In genomic region chr4:1035510-1035909, GRCh38 we compare ENCODE assay signal across 12 cellular contexts. TPM values are rescaled to one million over a fixed set of nuclear protein-coding genes. Genes with fewer than 3 reads are reported as not detected.
DNase-seq lines count a peak whose midpoint lies in the region; ATAC-seq, FAIRE-seq and TF ChIP-seq lines count a peak whose summit lies in the region.
"Had no signal": no experiment of that assay in that cellular context is flagged by ENCODE, and none has a peak within 500 bp of the region (broad histone marks: within the 10 kb centered on the region; RNA-seq: fewer than 3 reads in every experiment).

No MANE protein-coding gene starts in this region.

- H2BK15ac ChIP-seq in neuronal stem cell (ENCODE audit: low read length): peak overlapping the region; percentile 100

- no peak for FAIRE-seq in frontal cortex (lab: Jason Lieb, UNC)

- no peak overlapping the region for H2AFZ ChIP-seq in neuronal stem cell (ENCODE audit: low read length)

- no peak for TF ChIP-seq POLR2A in tibial nerve (IDR thresholded peaks at IDR 0.05)

- DNase-seq in SW480 (ENCODE audit: low spot score) (peak; percentile 75), frontal cortex (ENCODE audit: low spot score in 2 of 2) (peak; percentile 88 to 92), neuronal stem cell (ENCODE audit: low spot score) (no peak), tibial nerve (ENCODE audit: low spot score in 2 of 2) (peak in 1 of 2 donors; percentile 51), DMS79 (lab: John Stamatoyannopoulos, UW) (no peak), cerebellar cortex (ENCODE audit: low spot score) (no peak)
- DNase-seq: activated CD4-positive, alpha-beta T cell treated with anti-CD3 and anti-CD28 coated beads, Interleukin-2, amount 10 ng/mL, durations not matched to agents 24 days and 14 days; activated T-cell treated with anti-CD3 and anti-CD28 coated beads, Interleukin-2, amount 50 U/mL, for 48 hours; CD4-positive, CD25-positive, alpha-beta regulatory T cell; EL; SHP77 treated with DMSO at 0.1 percent for 48 hours had no signal

- H3K4me3 ChIP-seq in neuronal stem cell (ENCODE audit: low read length in 2 of 2) (no peak overlapping the region), tibial nerve (no peak overlapping the region)

- WGBS in neuronal stem cell (ENCODE audit: extremely low coverage in 2 of 2, insufficient read length in 2 of 2, insufficient replicate concordance in 1 of 2), 2 donors: no CpG with 5 or more reads among the region's 26 CpGs
- WGBS in tibial nerve, 2 donors: 40 to 48% methylated on average over 19 to 26 of the region's 26 CpGs

- no peak overlapping the region for H3K27ac ChIP-seq in neuronal stem cell (replicated peaks; ENCODE audit: low read length)
- peak overlapping the region in 2 of 4 donors; percentile 19 to 71 for H3K27ac ChIP-seq in tibial nerve

- TF ChIP-seq CTCF in tibial nerve (IDR thresholded peaks at IDR 0.05): peak in 3 of 5 experiments; percentile 10 to 53 (median 51)

- no peaks in the 10 kb centered on the region for H3K36me3 ChIP-seq in neuronal stem cell (replicated peaks in 1 of 2; ENCODE audit: control insufficient read depth in 2 of 2, insufficient read depth in 2 of 2, low read length in 2 of 2)
- no peaks in the 10 kb centered on the region for H3K36me3 ChIP-seq in tibial nerve

- peak overlapping the region; percentile 94 for H3K18ac ChIP-seq in neuronal stem cell (ENCODE audit: low read length)

- peak overlapping the region; percentile 39 for H2BK5ac ChIP-seq in neuronal stem cell (ENCODE audit: low read length)

- H3K4me1 ChIP-seq in neuronal stem cell (ENCODE audit: control insufficient read depth in 2 of 2, insufficient read depth in 1 of 2, low read depth in 1 of 2, low read length in 2 of 2): peaks cover 31 to 38% of the 10 kb centered on the region in 2 donors
- peaks cover 5 to 82% (median 41%) of the 10 kb centered on the region in 4 donors for H3K4me1 ChIP-seq in tibial nerve

- peak overlapping the region; percentile 85 for H4K91ac ChIP-seq in neuronal stem cell (ENCODE audit: low read depth, low read length, poor library complexity)

- peak overlapping the region; percentile 60 for H3K9ac ChIP-seq in neuronal stem cell (ENCODE audit: low read depth, low read length, poor library complexity)

- H3K4me2 ChIP-seq in neuronal stem cell (ENCODE audit: insufficient read depth, low read length, poor library complexity, severe bottlenecking): no peak overlapping the region

- peak overlapping the region; percentile 82 for H4K8ac ChIP-seq in neuronal stem cell (ENCODE audit: low read depth, low read length)

- ATAC-seq in GM19452 (IDR thresholded peaks at IDR 0.05; ENCODE audit: unreplicated experiment): no peak

- H3K79me1 ChIP-seq in neuronal stem cell (ENCODE audit: low read depth, low read length): no peaks in the 10 kb centered on the region

- H3K14ac ChIP-seq in neuronal stem cell (ENCODE audit: low read length): peak overlapping the region; percentile 82

- H3K9me3 ChIP-seq in neuronal stem cell (replicated peaks in 1 of 2; ENCODE audit: control insufficient read depth in 2 of 2, insufficient read depth in 1 of 2, low read depth in 1 of 2, low read length in 2 of 2): no peaks in the 10 kb centered on the region
- no peaks in the 10 kb centered on the region for H3K9me3 ChIP-seq in tibial nerve

- H3K27me3 ChIP-seq in neuronal stem cell (ENCODE audit: control insufficient read depth in 3 of 3, insufficient read depth in 3 of 3, low read depth in 1 of 3, low read length in 3 of 3): peaks cover 0 to 7% (median 0%) of the 10 kb centered on the region in 3 experiments
- no peaks in the 10 kb centered on the region for H3K27me3 ChIP-seq in tibial nerve

- peak overlapping the region; percentile 99 for H2AK5ac ChIP-seq in neuronal stem cell (ENCODE audit: low read depth, low read length)

- H3K4ac ChIP-seq in neuronal stem cell (ENCODE audit: low read length): no peak overlapping the region

- H3K23ac ChIP-seq in neuronal stem cell (ENCODE audit: low read depth, low read length, poor library complexity): peak overlapping the region; percentile 43

- peak overlapping the region; percentile 98 for H2BK12ac ChIP-seq in neuronal stem cell (ENCODE audit: low read length)

- H2BK120ac ChIP-seq in neuronal stem cell (ENCODE audit: low read depth, low read length): peak overlapping the region; percentile 81

- TF ChIP-seq EP300 in tibial nerve (IDR thresholded peaks at IDR 0.05): peak in 1 of 2 donors; percentile 57

RNA-seq across cellular contexts. Expression of gene FGFRL1, which starts 24.1 kb away (rescaled TPM):
- 2.0 TPM for total RNA-seq in frontal cortex
- 67.8 TPM for polyA plus RNA-seq in neuronal stem cell (2013, experiment 1 of 2)
- polyA plus RNA-seq in neuronal stem cell (2013, experiment 2 of 2): 66.3 TPM
- total RNA-seq in tibial nerve: 10 to 100 TPM; 18.1 to 39.6 (median 26.4) TPM

RNA-seq across cellular contexts. Expression of gene SLC26A1, which starts 42.3 kb away (rescaled TPM):
- total RNA-seq in frontal cortex: 2.0 TPM
- polyA plus RNA-seq in neuronal stem cell (2013, experiment 1 of 2): 0.13 TPM
- 0.15 TPM for polyA plus RNA-seq in neuronal stem cell (2013, experiment 2 of 2)
- under 1 TPM in 3 of 4 donors, not detected in 1; 0.20 to 0.30 (median 0.21) TPM for total RNA-seq in tibial nerve
- total RNA-seq: activated CD4-positive, alpha-beta T cell treated with anti-CD3 and anti-CD28 coated beads, Interleukin-2, amount 10 ng/mL, durations not matched to agents 24 days and 14 days had no signal

RNA-seq across cellular contexts. Expression of gene IDUA, which starts 48.7 kb away (rescaled TPM):
- 6.1 TPM for total RNA-seq in frontal cortex
- 6.9 TPM for polyA plus RNA-seq in neuronal stem cell (2013, experiment 1 of 2)
- polyA plus RNA-seq in neuronal stem cell (2013, experiment 2 of 2): 5.7 TPM
- total RNA-seq in tibial nerve: 10 to 100 TPM; 23.9 to 79.4 (median 52.9) TPM

Comparison
In these comparisons a context has a peak if more than half of its experiments do, and no peak if none do; other contexts are left out.
1. DNase-seq: peak in SW480 (single experiment) and frontal cortex (2 of 2); none in neuronal stem cell (single experiment), DMS79 (single experiment) and cerebellar cortex (single experiment).